Comparison of ENCODE assay signal across 3 cellular contexts in genomic region chr17:45343967-45344664, GRCh38.
TF ChIP-seq lines count a peak whose summit lies in the region.

No MANE protein-coding gene starts in this region.

TF ChIP-seq in K562, 482 proteins besides CTCF, POLR2A, EP300 and RAD21:
- TF ChIP-seq ZNF121 (CRISPR knock-in tag; conservative IDR thresholded peaks at IDR 0.05) = peak; percentile 95
- TF ChIP-seq RBM25 (IDR thresholded peaks at IDR 0.05; ENCODE audit: low read depth, low read length, severe bottlenecking) = peak; percentile 76
- peak; percentile 76 for TF ChIP-seq BCOR (IDR thresholded peaks at IDR 0.05)
- TF ChIP-seq KDM1A (IDR thresholded peaks at IDR 0.05) = 0 out of 4 replicates have a peak, but pooled peaks of 1 of the 2 experiments have one; percentile 12

TF ChIP-seq in H1, 55 proteins besides CTCF, POLR2A, EP300 and RAD21:
- TF ChIP-seq KDM1A (IDR thresholded peaks at IDR 0.05; ENCODE audit: borderline replicate concordance, low read length) = 0 out of 2 replicates have a peak, but pooled peaks have one; percentile 25
TF ChIP-seq in H1: peak in this region for 1; not testable (repeated sequence) for 54.

TF ChIP-seq in HepG2, 621 proteins besides CTCF, POLR2A, EP300 and RAD21:
- TF ChIP-seq ZNF121 (CRISPR knock-in tag; IDR thresholded peaks at IDR 0.05) = peak; percentile 48; the same call in 1 of the 2 replicates
TF ChIP-seq in HepG2: peak in this region for 1; not testable (repeated sequence) for 620.
